ENCODE assay signal across 1 cellular context in genomic region chr9:123637940-123638634, GRCh38.
TF ChIP-seq lines count a peak whose summit lies in the region.

No MANE protein-coding gene starts in this region.

TF ChIP-seq in GM12878, 131 proteins besides CTCF, POLR2A, EP300 and RAD21 (continued from another document and continues in another):
- TF ChIP-seq ZNF592 (IDR thresholded peaks at IDR 0.05): no peak; the same call in 1 of the 2 replicates
- 0 out of 2 replicates have a peak, but pooled peaks have one; percentile 31 for TF ChIP-seq NFIC (IDR thresholded peaks at IDR 0.05; ENCODE audit: low read depth, low read length)
- TF ChIP-seq ZNF384 (IDR thresholded peaks at IDR 0.05; ENCODE audit: borderline replicate concordance, low read depth, low read length): peak; percentile 83
- TF ChIP-seq IKZF1 (conservative IDR thresholded peaks at IDR 0.05): peak; percentile 80
- peak; percentile 66 to 76; a peak in 2 of 4 replicates for TF ChIP-seq BHLHE40 (IDR thresholded peaks at IDR 0.05; ENCODE audit: borderline replicate concordance in 1 of 2, low read depth in 2 of 2, low read length in 1 of 2)
- peak; percentile 77 for TF ChIP-seq TBL1XR1 (IDR thresholded peaks at IDR 0.05; ENCODE audit: low read depth, low read length)
- no peak for TF ChIP-seq ZBED1 (IDR thresholded peaks at IDR 0.05; ENCODE audit: borderline replicate concordance)
- TF ChIP-seq ATF3 (IDR thresholded peaks at IDR 0.05; ENCODE audit: borderline replicate concordance, extremely low read depth, low read depth, low read length): no peak
- TF ChIP-seq ZSCAN29 (IDR thresholded peaks at IDR 0.05): peak; percentile 75; the same call in 1 of the 2 replicates
- peak; percentile 100 for TF ChIP-seq MLLT1 (IDR thresholded peaks at IDR 0.05)
- TF ChIP-seq POLR2AphosphoS2 (IDR thresholded peaks at IDR 0.05; ENCODE audit: low read depth, low read length): no peak
- peak; percentile 47; the same call in 1 of the 2 replicates for TF ChIP-seq BACH1 (IDR thresholded peaks at IDR 0.05; ENCODE audit: borderline replicate concordance)
- peak; percentile 75; the same call in 1 of the 2 replicates for TF ChIP-seq STAT3 (IDR thresholded peaks at IDR 0.05; ENCODE audit: low read depth, low read length)
- TF ChIP-seq POU2F2 (IDR thresholded peaks at IDR 0.05; ENCODE audit: borderline replicate concordance, low read depth, low read length): no peak
- no peak for TF ChIP-seq ZBTB33 (IDR thresholded peaks at IDR 0.05)
- TF ChIP-seq USF2 (IDR thresholded peaks at IDR 0.05; ENCODE audit: borderline replicate concordance, low read depth, low read length): no peak
- TF ChIP-seq DPF2 (IDR thresholded peaks at IDR 0.05): peak; percentile 90
- no peak for TF ChIP-seq FOXM1 (IDR thresholded peaks at IDR 0.05; ENCODE audit: low read depth, low read length)
- TF ChIP-seq CHD2 (IDR thresholded peaks at IDR 0.05; ENCODE audit: borderline replicate concordance, low read depth, low read length): peak; percentile 57; the same call in 1 of the 2 replicates
- no peak for TF ChIP-seq EED (IDR thresholded peaks at IDR 0.05; ENCODE audit: low read depth)
- no peak for TF ChIP-seq ZNF622 (IDR thresholded peaks at IDR 0.05)
- TF ChIP-seq POLR2AphosphoS5 (IDR thresholded peaks at IDR 0.05; ENCODE audit: low read length): no peak
- 0 out of 2 replicates have a peak, but pooled peaks have one; percentile 43 for TF ChIP-seq CBFB (IDR thresholded peaks at IDR 0.05; ENCODE audit: low read depth)
- no peak for TF ChIP-seq EGR1 (IDR thresholded peaks at IDR 0.05; ENCODE audit: borderline replicate concordance in 1 of 2, low read depth in 2 of 2, low read length in 2 of 2)
- no peak for TF ChIP-seq KAT2A (conservative IDR thresholded peaks at IDR 0.05; ENCODE audit: control insufficient read depth, low read depth, low read length)
- TF ChIP-seq IRF4 (IDR thresholded peaks at IDR 0.05; ENCODE audit: low read depth, low read length): no peak
- TF ChIP-seq CBX3 (IDR thresholded peaks at IDR 0.05; ENCODE audit: borderline replicate concordance, low read depth): no peak
- no peak for TF ChIP-seq USF1 (IDR thresholded peaks at IDR 0.05; ENCODE audit: borderline replicate concordance, extremely low read length, insufficient read depth, low read depth, low read length)
- no peak for TF ChIP-seq KLF5 (IDR thresholded peaks at IDR 0.05; ENCODE audit: partially characterized antibody)
- TF ChIP-seq ESRRA (IDR thresholded peaks at IDR 0.05; ENCODE audit: low read length): no peak
- no peak for TF ChIP-seq MYB (IDR thresholded peaks at IDR 0.05; ENCODE audit: borderline replicate concordance, low read depth, low read length)
- no peak for TF ChIP-seq E4F1 (IDR thresholded peaks at IDR 0.05; ENCODE audit: borderline replicate concordance, partially characterized antibody)
- no peak for TF ChIP-seq IRF5 (IDR thresholded peaks at IDR 0.05; ENCODE audit: borderline replicate concordance)
- TF ChIP-seq YY1 (IDR thresholded peaks at IDR 0.05; ENCODE audit: low read depth, low read length): 0 out of 2 replicates have a peak, but pooled peaks have one; percentile 33
- TF ChIP-seq SUPT20H (IDR thresholded peaks at IDR 0.05; ENCODE audit: borderline replicate concordance, control insufficient read depth, low read depth, low read length): no peak
- TF ChIP-seq NR2F1 (conservative IDR thresholded peaks at IDR 0.05): peak; percentile 60
- TF ChIP-seq MEF2B (IDR thresholded peaks at IDR 0.05; ENCODE audit: partially characterized antibody, poor library complexity, severe bottlenecking): peak; percentile 78
- peak; percentile 25; the same call in 1 of the 2 replicates for TF ChIP-seq WRNIP1 (IDR thresholded peaks at IDR 0.05; ENCODE audit: borderline replicate concordance, low read depth, low read length)
- no peak for TF ChIP-seq ZNF274 (IDR thresholded peaks at IDR 0.05; ENCODE audit: insufficient read depth, insufficient read length)
- no peak for TF ChIP-seq BRCA1 (IDR thresholded peaks at IDR 0.05; ENCODE audit: low read depth, low read length)
- TF ChIP-seq RUNX3 (IDR thresholded peaks at IDR 0.05; ENCODE audit: low read length): peak; percentile 96
- TF ChIP-seq SRF (IDR thresholded peaks at IDR 0.05; ENCODE audit: low read depth in 2 of 2, low read length in 2 of 2): peak in 1 of 2 experiments; percentile 85; a peak in 2 of 4 replicates
- peak; percentile 91; the same call in 1 of the 2 replicates for TF ChIP-seq NBN (IDR thresholded peaks at IDR 0.05)
- no peak for TF ChIP-seq PAX8 (IDR thresholded peaks at IDR 0.05)
- no peak for TF ChIP-seq E2F8 (IDR thresholded peaks at IDR 0.05; ENCODE audit: low read depth, partially characterized antibody)
